Comparison of ENCODE assay signal across 12 cellular contexts in the genomic region with DNA sequence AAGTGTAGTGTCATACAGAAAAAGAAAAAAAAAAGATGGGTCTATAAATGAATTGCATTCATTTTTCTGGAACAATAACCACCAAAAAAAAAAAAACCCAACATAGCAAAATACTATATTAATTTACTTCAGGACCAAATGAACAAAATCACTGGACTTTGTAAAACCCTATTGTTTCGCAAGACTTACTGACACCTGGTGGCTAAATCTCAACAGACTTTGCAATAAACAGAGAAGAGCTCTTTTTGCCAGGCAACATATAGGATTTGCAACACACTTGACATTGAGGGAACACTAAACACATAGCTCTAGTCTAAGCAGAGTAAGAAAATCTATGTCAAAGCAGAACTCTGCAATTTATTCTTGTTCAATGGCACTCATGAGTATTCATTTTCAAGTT.
DNase-seq lines count a peak whose midpoint lies in the region; ATAC-seq, FAIRE-seq and TF ChIP-seq lines count a peak whose summit lies in the region.
"Had no signal": no experiment of that assay in that cellular context is flagged by ENCODE, and none has a peak within 500 bp of the region (broad histone marks: within the 10 kb centered on the region; RNA-seq: fewer than 3 reads in every experiment).

No MANE protein-coding gene starts in this region.

- H3K4me3 Mint-ChIP-seq in activated naive CD4-positive, alpha-beta T cell treated with anti-CD3 and anti-CD28 coated beads, Interleukin-2, amount 10 ng/mL, durations not matched to agents 7 days and 5 days = no peak overlapping the region
- H3K4me3 Mint-ChIP-seq: activated CD4-positive, alpha-beta memory T cell treated with anti-CD3 and anti-CD28 coated beads for 36 hours had no signal

- H3K4me2 ChIP-seq in Karpas-422 (ENCODE audit: low read depth, low read length, poor library complexity, severe bottlenecking) = no peak overlapping the region
- H3K4me2 ChIP-seq in keratinocyte (ENCODE audit: control insufficient read depth, extremely low read depth, insufficient read depth, low read depth, low read length) = no peak overlapping the region

- H3K9ac ChIP-seq in Karpas-422 (ENCODE audit: low read length) = no peak overlapping the region
- H3K9ac ChIP-seq in keratinocyte (ENCODE audit: control insufficient read depth, extremely low read depth, insufficient read depth, low read length) = no peak overlapping the region

- TF ChIP-seq POLR2A in esophagus squamous epithelium (IDR thresholded peaks at IDR 0.05) = no peak

- no peaks in the 10 kb centered on the region for H3K36me3 Mint-ChIP-seq in activated naive CD4-positive, alpha-beta T cell treated with anti-CD3 and anti-CD28 coated beads, Interleukin-2, amount 10 ng/mL, durations not matched to agents 7 days and 5 days
- H3K36me3 Mint-ChIP-seq: activated CD4-positive, alpha-beta memory T cell treated with anti-CD3 and anti-CD28 coated beads for 36 hours had no signal

- H3K4me1 Mint-ChIP-seq in activated naive CD4-positive, alpha-beta T cell treated with anti-CD3 and anti-CD28 coated beads, Interleukin-2, amount 10 ng/mL, durations not matched to agents 7 days and 5 days = no peaks in the 10 kb centered on the region

- no peak overlapping the region for H2AFZ ChIP-seq in Karpas-422 (ENCODE audit: low read length)
- no peak overlapping the region for H2AFZ ChIP-seq in keratinocyte (ENCODE audit: control insufficient read depth, low read length)

- CTCF ChIA-PET in activated naive CD4-positive, alpha-beta T cell treated with anti-CD3 and anti-CD28 coated beads, Interleukin-2, amount 10 ng/mL, durations not matched to agents 7 days and 5 days (lab: Charles Lee) = no interaction called here

- H3K79me2 ChIP-seq in Karpas-422 (ENCODE audit: low read length) (no peaks in the 10 kb centered on the region), keratinocyte (ENCODE audit: control insufficient read depth, insufficient read depth, low read length) (no peaks in the 10 kb centered on the region)

- H3K9me3 Mint-ChIP-seq in activated naive CD4-positive, alpha-beta T cell treated with anti-CD3 and anti-CD28 coated beads, Interleukin-2, amount 10 ng/mL, durations not matched to agents 7 days and 5 days = no peaks in the 10 kb centered on the region
- H3K9me3 Mint-ChIP-seq: activated CD4-positive, alpha-beta memory T cell treated with anti-CD3 and anti-CD28 coated beads for 36 hours had no signal

- H3K4me1 ChIP-seq in Karpas-422 (ENCODE audit: low read length) = no peaks in the 10 kb centered on the region
- no peaks in the 10 kb centered on the region for H3K4me1 ChIP-seq in keratinocyte (ENCODE audit: control insufficient read depth, extremely low read depth, insufficient read depth, low read length)
- no peaks in the 10 kb centered on the region for H3K4me1 ChIP-seq in esophagus squamous epithelium

- H3K9me2 ChIP-seq in Karpas-422 (replicated peaks; ENCODE audit: insufficient read depth, low read length) = no peaks in the 10 kb centered on the region

- ATAC-seq in HG03025 (IDR thresholded peaks at IDR 0.05; ENCODE audit: low FRiP score, unreplicated experiment) (no peak), HG02678 (IDR thresholded peaks at IDR 0.05; ENCODE audit: unreplicated experiment) (no peak)
- ATAC-seq: left cardiac atrium had no signal

- H3K4me3 ChIP-seq in Karpas-422 (ENCODE audit: low read length) (no peak overlapping the region), WERI-Rb-1 (ENCODE audit: low read depth, low read length) (no peak overlapping the region), keratinocyte (ENCODE audit: control insufficient read depth in 2 of 3, extremely low read depth in 1 of 3, insufficient read depth in 2 of 3, low read depth in 1 of 3, low read length in 3 of 3) (no peak overlapping the region), esophagus squamous epithelium (no peak overlapping the region)

- H3K27ac Mint-ChIP-seq in activated naive CD4-positive, alpha-beta T cell treated with anti-CD3 and anti-CD28 coated beads, Interleukin-2, amount 10 ng/mL, durations not matched to agents 7 days and 5 days = no peak overlapping the region
- H3K27ac Mint-ChIP-seq: activated CD4-positive, alpha-beta memory T cell treated with anti-CD3 and anti-CD28 coated beads for 36 hours had no signal

- H3K27me3 ChIP-seq in Karpas-422 (ENCODE audit: low read length) (no peaks in the 10 kb centered on the region), WERI-Rb-1 (ENCODE audit: insufficient read depth, low read depth, severe bottlenecking) (no peaks in the 10 kb centered on the region), keratinocyte (ENCODE audit: control insufficient read depth, extremely low read depth, insufficient read depth, low read length) (no peaks in the 10 kb centered on the region), esophagus squamous epithelium (no peaks in the 10 kb centered on the region)

- H3K9me3 ChIP-seq in Karpas-422 (ENCODE audit: low read length) (peaks cover 18% of the 10 kb centered on the region), WERI-Rb-1 (ENCODE audit: severe bottlenecking) (no peaks in the 10 kb centered on the region), keratinocyte (ENCODE audit: control insufficient read depth, low read depth, low read length) (no peaks in the 10 kb centered on the region), esophagus squamous epithelium (no peaks in the 10 kb centered on the region)

- no peak overlapping the region for H3K27ac ChIP-seq in Karpas-422 (ENCODE audit: low read length)
- H3K27ac ChIP-seq in WERI-Rb-1 = no peak overlapping the region
- H3K27ac ChIP-seq in keratinocyte (ENCODE audit: control insufficient read depth, insufficient read depth, low read length) = no peak overlapping the region
- H3K27ac ChIP-seq in esophagus squamous epithelium = no peak overlapping the region

- FAIRE-seq in keratinocyte (lab: Jason Lieb, UNC) = no peak

- 65 to 71% methylated on average over 1 of the region's 1 CpG for WGBS in esophagus squamous epithelium, 2 donors

- H3K9me1 ChIP-seq in keratinocyte (ENCODE audit: control insufficient read depth, extremely low read depth, insufficient read depth, low read length) = no peaks in the 10 kb centered on the region

- in situ Hi-C loops in Caki2 (cut with HindIII; ENCODE audit: low pct_unique_long_range_greater_than_20kb, low sequenced_read_pairs) = no loop called here

- intact Hi-C loops in esophagus squamous epithelium (cut with DNase I) = no loop called here

- H3K36me3 ChIP-seq in Karpas-422 (ENCODE audit: insufficient read depth, low read length) (no peaks in the 10 kb centered on the region), WERI-Rb-1 (no peaks in the 10 kb centered on the region), keratinocyte (ENCODE audit: control insufficient read depth in 2 of 2, extremely low read depth in 1 of 2, insufficient read depth in 2 of 2, low read length in 2 of 2) (no peaks in the 10 kb centered on the region), esophagus squamous epithelium (no peaks in the 10 kb centered on the region)

- dilution Hi-C loops in keratinocyte (cut with MboI; ENCODE audit: extremely low pct_ligation_motif_present, low sequenced_read_pairs) = no loop called here

- TF ChIP-seq CTCF in WERI-Rb-1 (IDR thresholded peaks at IDR 0.05; ENCODE audit: low read depth, low read length) (peak; percentile 58), keratinocyte (optimal IDR thresholded peaks at IDR 0.05 in 1 of 3, IDR thresholded peaks at IDR 0.05 in 1 of 3, conservative IDR thresholded peaks at IDR 0.05 in 1 of 3; ENCODE audit: extremely low read depth in 1 of 3, insufficient read depth in 2 of 3, low read length in 3 of 3) (peak in 2 of 3 experiments; percentile 21 to 31), esophagus squamous epithelium (IDR thresholded peaks at IDR 0.05) (peak in 1 of 6 experiments; percentile 4)

- DNase-seq in Caki2 (ENCODE audit: low read depth) (peak; percentile 7), Karpas-422 (peak; percentile 47), WERI-Rb-1 (peak; percentile 32), keratinocyte (ENCODE audit: low read depth, low spot score) (no peak), esophagus squamous epithelium (lab: John Stamatoyannopoulos, UW) (no peak)
- DNase-seq in activated naive CD4-positive, alpha-beta T cell treated with anti-CD3 and anti-CD28 coated beads, Interleukin-2, amount 10 ng/mL, durations not matched to agents 7 days and 5 days = no peak
- DNase-seq: activated CD4-positive, alpha-beta memory T cell treated with anti-CD3 and anti-CD28 coated beads for 36 hours; cerebellar nuclear complex; EL; left cardiac atrium had no signal

- no peaks in the 10 kb centered on the region for H3K27me3 Mint-ChIP-seq in activated naive CD4-positive, alpha-beta T cell treated with anti-CD3 and anti-CD28 coated beads, Interleukin-2, amount 10 ng/mL, durations not matched to agents 7 days and 5 days
- H3K27me3 Mint-ChIP-seq: activated CD4-positive, alpha-beta memory T cell treated with anti-CD3 and anti-CD28 coated beads for 36 hours had no signal

- no peaks in the 10 kb centered on the region for H4K20me1 ChIP-seq in Karpas-422 (ENCODE audit: insufficient read depth, low read depth, low read length)
- no peaks in the 10 kb centered on the region for H4K20me1 ChIP-seq in keratinocyte (ENCODE audit: control insufficient read depth, extremely low read depth, insufficient read depth, low read length)

Comparison
In these comparisons a context has a peak if more than half of its experiments do, and no peak if none do; other contexts are left out.
1. DNase-seq: peak in Caki2 (single experiment), Karpas-422 (single experiment) and WERI-Rb-1 (single experiment); none in keratinocyte (single experiment), activated naive CD4-positive, alpha-beta T cell treated with anti-CD3 and anti-CD28 coated beads, Interleukin-2, amount 10 ng/mL, durations not matched to agents 7 days and 5 days (single experiment) and esophagus squamous epithelium (single experiment).